Comparison of ENCODE assay signal across 17 cellular contexts in the genomic region with DNA sequence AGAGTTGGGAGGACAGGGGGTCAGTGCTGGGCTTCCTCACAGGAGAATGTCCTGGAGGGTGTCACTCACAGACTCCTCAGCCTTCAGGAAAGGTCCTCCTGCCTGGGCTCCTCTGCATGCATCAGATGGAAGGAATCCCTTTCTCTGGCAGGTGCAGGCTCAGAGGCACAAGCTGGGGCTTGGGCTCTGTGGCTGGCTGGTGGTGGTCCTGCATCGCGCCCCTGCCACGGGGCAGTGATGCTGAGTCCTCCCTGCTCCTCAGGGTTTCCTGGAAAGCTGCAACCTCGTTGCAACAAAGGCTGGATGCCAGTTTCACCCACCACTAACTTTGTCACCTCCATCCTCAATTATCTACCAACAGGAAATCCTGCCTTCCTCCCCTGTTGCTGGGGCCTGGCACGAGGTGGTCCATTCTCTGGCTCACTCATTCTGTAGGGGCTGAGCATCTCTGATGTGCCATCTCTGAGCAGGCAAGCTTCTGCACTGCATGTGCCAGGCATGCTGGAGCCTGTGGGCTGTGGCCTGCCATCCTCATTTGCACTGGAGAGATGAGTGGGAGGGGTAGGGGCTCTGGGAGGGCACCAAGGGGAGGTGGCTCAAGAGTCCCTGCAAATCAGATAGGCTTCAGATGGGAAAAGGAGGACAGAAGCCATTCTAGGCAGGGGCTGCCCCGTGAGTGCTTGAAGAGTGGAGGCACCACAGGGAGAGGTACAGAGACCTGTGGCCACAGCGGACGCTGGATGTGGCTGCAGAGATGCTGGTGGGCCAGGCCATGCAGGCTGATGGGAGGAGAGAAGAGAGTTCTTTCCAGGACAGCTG.
"Had no signal": no experiment of that assay in that cellular context is flagged by ENCODE, and none has a peak within 500 bp of the region (broad histone marks: within the 10 kb centered on the region; RNA-seq: fewer than 3 reads in every experiment).

No MANE protein-coding gene starts in this region.

- H3K27ac Mint-ChIP-seq: activated CD4-positive, alpha-beta memory T cell treated with anti-CD3 and anti-CD28 coated beads for 36 hours; activated CD4-positive, alpha-beta T cell treated with anti-CD3 and anti-CD28 coated beads for 36 hours; activated naive CD4-positive, alpha-beta T cell treated with anti-CD3 and anti-CD28 coated beads, Interleukin-2, amount 10 ng/mL, durations not matched to agents 7 days and 5 days; activated naive CD8-positive, alpha-beta T cell treated with anti-CD3 and anti-CD28 coated beads, Interleukin-2, amount 50 U/mL, for 24 hours; naive thymus-derived CD4-positive, alpha-beta T cell had no signal

- H3K9me3 Mint-ChIP-seq: activated CD4-positive, alpha-beta memory T cell treated with anti-CD3 and anti-CD28 coated beads for 36 hours; activated naive CD4-positive, alpha-beta T cell treated with anti-CD3 and anti-CD28 coated beads, Interleukin-2, amount 10 ng/mL, durations not matched to agents 7 days and 5 days; activated T-cell treated with anti-CD3 and anti-CD28 coated beads, Interleukin-2, amount 50 U/mL, for 4 hours; central memory CD8-positive, alpha-beta T cell; stimulated activated naive CD8-positive, alpha-beta T cell treated with anti-CD3 and anti-CD28 coated beads, Interleukin-15, amount 100 ng/mL, for 72 hours had no signal

- H3K27me3 ChIP-seq: brain microvascular endothelial cell, vagina had no signal

- H3K4me1 ChIP-seq: vagina had no signal

- H3K4me3 ChIP-seq: coronary artery, mucosa of descending colon, skin epidermis, vagina had no signal

- DNase-seq: activated CD4-positive, alpha-beta memory T cell treated with anti-CD3 and anti-CD28 coated beads for 36 hours; activated CD4-positive, alpha-beta T cell treated with anti-CD3 and anti-CD28 coated beads for 36 hours; activated naive CD4-positive, alpha-beta T cell treated with anti-CD3 and anti-CD28 coated beads, Interleukin-2, amount 10 ng/mL, durations not matched to agents 7 days and 5 days; activated naive CD8-positive, alpha-beta T cell treated with anti-CD3 and anti-CD28 coated beads, Interleukin-2, amount 50 U/mL, for 24 hours; activated T-cell treated with anti-CD3 and anti-CD28 coated beads, Interleukin-2, amount 50 U/mL, for 4 hours; brain microvascular endothelial cell; erythroblast; mucosa of descending colon; naive thymus-derived CD4-positive, alpha-beta T cell; stimulated activated CD4-positive, alpha-beta T cell treated with anti-CD3 and anti-CD28 coated beads, Interleukin-15, amount 100 ng/mL, for 24 hours; stimulated activated CD4-positive, alpha-beta T cell treated with anti-CD3 and anti-CD28 coated beads, Interleukin-2, amount 100 ng/mL, for 48 hours; stimulated activated naive CD8-positive, alpha-beta T cell treated with anti-CD3 and anti-CD28 coated beads, Interleukin-15, amount 100 ng/mL, for 72 hours; SW 1271 had no signal

- H3K4me1 Mint-ChIP-seq: activated CD4-positive, alpha-beta T cell treated with anti-CD3 and anti-CD28 coated beads for 36 hours; activated naive CD4-positive, alpha-beta T cell treated with anti-CD3 and anti-CD28 coated beads, Interleukin-2, amount 10 ng/mL, durations not matched to agents 7 days and 5 days; activated naive CD8-positive, alpha-beta T cell treated with anti-CD3 and anti-CD28 coated beads, Interleukin-2, amount 50 U/mL, for 24 hours; central memory CD8-positive, alpha-beta T cell; naive thymus-derived CD4-positive, alpha-beta T cell; stimulated activated naive CD8-positive, alpha-beta T cell treated with anti-CD3 and anti-CD28 coated beads, Interleukin-15, amount 100 ng/mL, for 72 hours had no signal

- H3K4me3 Mint-ChIP-seq: activated CD4-positive, alpha-beta memory T cell treated with anti-CD3 and anti-CD28 coated beads for 36 hours; activated CD4-positive, alpha-beta T cell treated with anti-CD3 and anti-CD28 coated beads for 36 hours; activated naive CD4-positive, alpha-beta T cell treated with anti-CD3 and anti-CD28 coated beads, Interleukin-2, amount 10 ng/mL, durations not matched to agents 7 days and 5 days; activated naive CD8-positive, alpha-beta T cell treated with anti-CD3 and anti-CD28 coated beads, Interleukin-2, amount 50 U/mL, for 24 hours; activated T-cell treated with anti-CD3 and anti-CD28 coated beads, Interleukin-2, amount 50 U/mL, for 4 hours; central memory CD8-positive, alpha-beta T cell; naive thymus-derived CD4-positive, alpha-beta T cell; stimulated activated naive CD8-positive, alpha-beta T cell treated with anti-CD3 and anti-CD28 coated beads, Interleukin-15, amount 100 ng/mL, for 72 hours had no signal

- H3K27me3 Mint-ChIP-seq: activated naive CD4-positive, alpha-beta T cell treated with anti-CD3 and anti-CD28 coated beads, Interleukin-2, amount 10 ng/mL, durations not matched to agents 7 days and 5 days had no signal

- H3K36me3 Mint-ChIP-seq: activated CD4-positive, alpha-beta memory T cell treated with anti-CD3 and anti-CD28 coated beads for 36 hours; activated naive CD4-positive, alpha-beta T cell treated with anti-CD3 and anti-CD28 coated beads, Interleukin-2, amount 10 ng/mL, durations not matched to agents 7 days and 5 days; naive thymus-derived CD4-positive, alpha-beta T cell had no signal

- H3K27ac ChIP-seq: brain microvascular endothelial cell, coronary artery, skin epidermis, vagina had no signal

- H3K9me3 ChIP-seq: mucosa of descending colon, vagina had no signal

- H3K36me3 ChIP-seq: brain microvascular endothelial cell, vagina had no signal

- ATAC-seq: activated CD4-positive, alpha-beta T cell treated with anti-CD3 and anti-CD28 coated beads for 36 hours; activated naive CD8-positive, alpha-beta T cell treated with anti-CD3 and anti-CD28 coated beads, Interleukin-2, amount 50 U/mL, for 24 hours; activated T-cell treated with anti-CD3 and anti-CD28 coated beads, Interleukin-2, amount 50 U/mL, for 4 hours; mucosa of descending colon; naive thymus-derived CD4-positive, alpha-beta T cell; stimulated activated naive CD8-positive, alpha-beta T cell treated with anti-CD3 and anti-CD28 coated beads, Interleukin-15, amount 100 ng/mL, for 72 hours had no signal
